Comparison of ENCODE assay signal across 1 cellular context in the genomic region with DNA sequence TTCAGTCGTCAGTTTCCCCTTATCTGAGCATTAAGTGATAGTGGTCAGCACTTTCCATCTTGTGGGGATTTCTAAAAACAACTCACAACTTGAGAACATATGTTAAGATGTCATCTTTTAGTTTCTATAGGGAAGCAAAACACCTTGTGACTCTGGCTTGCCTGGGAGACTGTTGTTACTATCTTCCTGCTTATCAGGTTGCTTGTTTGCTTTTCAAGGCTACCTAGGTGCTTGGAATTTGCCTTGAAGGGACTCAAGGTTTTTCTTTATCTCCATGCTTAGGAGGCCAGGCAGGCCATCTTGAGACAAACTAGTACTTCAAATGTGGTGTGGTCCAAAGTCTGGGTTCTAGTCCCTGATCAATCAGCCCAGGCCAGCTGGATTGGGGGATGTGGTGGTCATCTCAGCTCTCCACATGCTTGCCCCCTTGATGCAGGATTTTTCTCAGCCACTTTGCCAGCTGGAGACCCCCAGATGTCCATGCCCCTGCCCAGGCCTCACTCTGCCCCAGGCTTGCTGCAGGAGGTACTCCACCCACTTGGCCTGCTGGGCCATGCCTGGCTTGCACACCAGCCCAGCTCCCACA.
TF ChIP-seq lines count a peak whose summit lies in the region.

No MANE protein-coding gene starts in this region.

TF ChIP-seq in H1, 55 proteins besides CTCF, POLR2A, EP300 and RAD21 (continued from another document):
- TF ChIP-seq JUN (IDR thresholded peaks at IDR 0.05; ENCODE audit: low read depth, low read length) = no peak
- no peak for TF ChIP-seq GABPA (IDR thresholded peaks at IDR 0.05; ENCODE audit: borderline replicate concordance, insufficient read depth, low read length)
- TF ChIP-seq TAF7 (optimal IDR thresholded peaks at IDR 0.05; ENCODE audit: borderline replicate concordance, low read depth, low read length) = no peak
- no peak for TF ChIP-seq KDM1A (IDR thresholded peaks at IDR 0.05; ENCODE audit: borderline replicate concordance, low read length)
- TF ChIP-seq TCF12 (IDR thresholded peaks at IDR 0.05; ENCODE audit: low read depth, low read length) = no peak
- TF ChIP-seq SP4 (IDR thresholded peaks at IDR 0.05; ENCODE audit: low read length) = no peak
- no peak for TF ChIP-seq EGR1 (IDR thresholded peaks at IDR 0.05; ENCODE audit: borderline replicate concordance, low read depth, low read length)
- TF ChIP-seq, protein P1, sequence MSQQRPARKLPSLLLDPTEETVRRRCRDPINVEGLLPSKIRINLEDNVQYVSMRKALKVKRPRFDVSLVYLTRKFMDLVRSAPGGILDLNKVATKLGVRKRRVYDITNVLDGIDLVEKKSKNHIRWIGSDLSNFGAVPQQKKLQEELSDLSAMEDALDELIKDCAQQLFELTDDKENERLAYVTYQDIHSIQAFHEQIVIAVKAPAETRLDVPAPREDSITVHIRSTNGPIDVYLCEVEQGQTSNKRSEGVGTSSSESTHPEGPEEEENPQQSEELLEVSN (IDR thresholded peaks at IDR 0.05) = no peak
- TF ChIP-seq CEBPB (IDR thresholded peaks at IDR 0.05; ENCODE audit: low read depth, low read length) = no peak
- TF ChIP-seq BCL11A (IDR thresholded peaks at IDR 0.05; ENCODE audit: low read depth in 2 of 2, low read length in 2 of 2) = no peak
- no peak for TF ChIP-seq KDM5A (IDR thresholded peaks at IDR 0.05; ENCODE audit: low read length)
- no peak for TF ChIP-seq NRF1 (IDR thresholded peaks at IDR 0.05; ENCODE audit: low read depth, low read length)
- TF ChIP-seq BACH1 (IDR thresholded peaks at IDR 0.05; ENCODE audit: low read length) = no peak
TF ChIP-seq in H1: peak in this region for 0.
